Comparison of ENCODE assay signal across 9 cellular contexts in genomic region chr1:146039844-146040194, GRCh38. TPM values are rescaled to one million over a fixed set of nuclear protein-coding genes. Genes with fewer than 3 reads are reported as not detected.
DNase-seq lines count a peak whose midpoint lies in the region; ATAC-seq and TF ChIP-seq lines count a peak whose summit lies in the region.
"Had no signal": no experiment of that assay in that cellular context is flagged by ENCODE, and none has a peak within 500 bp of the region (broad histone marks: within the 10 kb centered on the region; RNA-seq: fewer than 3 reads in every experiment).

No MANE protein-coding gene starts in this region.

- H3K4me3 ChIP-seq in GM23338 (peak overlapping the region; percentile 84), OCI-LY3 (ENCODE audit: low read length) (peak overlapping the region; percentile 88), esophagus squamous epithelium (peak overlapping the region in 3 of 4 donors; percentile 70 to 78 (median 72)), sigmoid colon (peak overlapping the region in 3 of 4 donors; percentile 63 to 65 (median 63))

- peaks cover 8% of the 10 kb centered on the region; the same call in 1 of the 2 replicates for H3F3A ChIP-seq in GM23338 (replicated peaks; ENCODE audit: low read depth)

- peak overlapping the region; percentile 51; the same call in 1 of the 2 replicates for H3K27ac ChIP-seq in GM23338 (ENCODE audit: low read depth)
- H3K27ac ChIP-seq in OCI-LY3 (ENCODE audit: low read length), result no peak overlapping the region
- peak overlapping the region in 2 of 4 donors; percentile 94 for H3K27ac ChIP-seq in esophagus squamous epithelium
- H3K27ac ChIP-seq in sigmoid colon, result peak overlapping the region; percentile 90 to 94 (median 92)

- H3K9me3 ChIP-seq in OCI-LY3 (ENCODE audit: insufficient read depth, low read length), result no peaks in the 10 kb centered on the region
- no peaks in the 10 kb centered on the region for H3K9me3 ChIP-seq in esophagus squamous epithelium
- H3K9me3 ChIP-seq in sigmoid colon, result no peaks in the 10 kb centered on the region

- TF ChIP-seq POLR2A in esophagus squamous epithelium (IDR thresholded peaks at IDR 0.05) (no peak), sigmoid colon (IDR thresholded peaks at IDR 0.05) (no peak)

- no peaks in the 10 kb centered on the region for H3K4me1 ChIP-seq in GM23338 (ENCODE audit: insufficient read depth)
- H3K4me1 ChIP-seq in OCI-LY3 (ENCODE audit: low read length), result peaks cover 25% of the 10 kb centered on the region
- peaks cover 0 to 43% (median 5%) of the 10 kb centered on the region in 3 donors for H3K4me1 ChIP-seq in esophagus squamous epithelium
- H3K4me1 ChIP-seq in sigmoid colon, result peaks cover 0 to 30% (median 12%) of the 10 kb centered on the region in 4 donors

- DNase-seq in GM23338 (ENCODE audit: low spot score) (peak; percentile 34), esophagus squamous epithelium (lab: John Stamatoyannopoulos, UW) (no peak), sigmoid colon (no peak), kidney glomerular epithelial cell (lab: John Stamatoyannopoulos, UW) (no peak), cerebellar nuclear complex (lab: John Stamatoyannopoulos, UW) (no peak)

- H3K27me3 ChIP-seq in GM23338 (ENCODE audit: insufficient read depth) (no peaks in the 10 kb centered on the region), OCI-LY3 (ENCODE audit: low read depth, low read length) (no peaks in the 10 kb centered on the region), esophagus squamous epithelium (no peaks in the 10 kb centered on the region), sigmoid colon (no peaks in the 10 kb centered on the region)

- intact Hi-C loops in esophagus squamous epithelium (cut with DNase I) (no loop called here), sigmoid colon (cut with DNase I) (no loop called here)

- H3K36me3 Mint-ChIP-seq in GM23338 (ENCODE audit: low read depth), result peaks cover 10% of the 10 kb centered on the region; the same call in 2 of the 3 replicates

- H3K4me3 Mint-ChIP-seq in GM23338, result peak overlapping the region; percentile 99

- peak overlapping the region; percentile 28; the same call in 1 of the 2 replicates for H2AFZ ChIP-seq in GM23338
- H2AFZ ChIP-seq in OCI-LY3 (ENCODE audit: low read depth, low read length), result no peak overlapping the region

- H3K9ac ChIP-seq in OCI-LY3 (ENCODE audit: low read length), result no peak overlapping the region

- H4K20me1 ChIP-seq in GM23338 (replicated peaks; ENCODE audit: insufficient read depth) (no peaks in the 10 kb centered on the region), OCI-LY3 (ENCODE audit: insufficient read depth, low read length) (no peaks in the 10 kb centered on the region)

- no peak for ATAC-seq in GM23338
- no peak for ATAC-seq in HG02798 (IDR thresholded peaks at IDR 0.05; ENCODE audit: poor library complexity, unreplicated experiment)
- no peak for ATAC-seq in GM21390 (IDR thresholded peaks at IDR 0.05; ENCODE audit: unreplicated experiment)

- H3K36me3 ChIP-seq in GM23338 (ENCODE audit: insufficient read depth), result no peaks in the 10 kb centered on the region
- no peaks in the 10 kb centered on the region for H3K36me3 ChIP-seq in OCI-LY3 (replicated peaks; ENCODE audit: low read depth, low read length)
- no peaks in the 10 kb centered on the region for H3K36me3 ChIP-seq in esophagus squamous epithelium
- no peaks in the 10 kb centered on the region for H3K36me3 ChIP-seq in sigmoid colon

- no peaks in the 10 kb centered on the region for H3K9me2 ChIP-seq in GM23338 (ENCODE audit: insufficient read depth)

- 33 to 46% methylated on average over 9 of the region's 9 CpGs for WGBS in esophagus squamous epithelium, 2 donors
- 62 to 72% methylated on average over 9 of the region's 9 CpGs for WGBS in sigmoid colon, 2 donors

- no peak for TF ChIP-seq CTCF in GM23338 (conservative IDR thresholded peaks at IDR 0.05; ENCODE audit: low read depth in 2 of 2)
- TF ChIP-seq CTCF in OCI-LY3 (IDR thresholded peaks at IDR 0.05; ENCODE audit: low read depth, low read length), result no peak
- no peak for TF ChIP-seq CTCF in esophagus squamous epithelium (IDR thresholded peaks at IDR 0.05)
- TF ChIP-seq CTCF in sigmoid colon (IDR thresholded peaks at IDR 0.05), result no peak

- peaks cover 6% of the 10 kb centered on the region for H3K4me1 Mint-ChIP-seq in GM23338

- H3K9me3 Mint-ChIP-seq in GM23338, result peaks cover 23% of the 10 kb centered on the region

- no peak overlapping the region for H3K27ac Mint-ChIP-seq in GM23338

- TF ChIP-seq EP300 in sigmoid colon (IDR thresholded peaks at IDR 0.05), result no peak

- H3K79me2 ChIP-seq in GM23338 (replicated peaks; ENCODE audit: insufficient read depth), result no peaks in the 10 kb centered on the region
- no peaks in the 10 kb centered on the region for H3K79me2 ChIP-seq in OCI-LY3 (ENCODE audit: low read length)

- H3K27me3 Mint-ChIP-seq in GM23338 (ENCODE audit: insufficient read depth, low read depth, poor library complexity), result peaks cover 42% of the 10 kb centered on the region

- H3K4me2 ChIP-seq in GM23338, result peak overlapping the region; percentile 59
- peak overlapping the region; percentile 78 for H3K4me2 ChIP-seq in OCI-LY3 (ENCODE audit: low read length)

TF ChIP-seq in GM23338, 12 proteins besides CTCF, POLR2A, EP300 and RAD21 (continues in another document):
- TF ChIP-seq ETS1 (IDR thresholded peaks at IDR 0.05) (no peak), NANOG (IDR thresholded peaks at IDR 0.05; ENCODE audit: borderline replicate concordance) (no peak), ZNF114 (CRISPR knock-in tag; IDR thresholded peaks at IDR 0.05) (no peak), REST (IDR thresholded peaks at IDR 0.05; ENCODE audit: unreplicated experiment) (no peak)

RNA-seq across cellular contexts. Expression of gene HJV, which starts 18.3 kb away (rescaled TPM):
- total RNA-seq in GM23338 (2014; rRNA removed; shearing (Covaris generic)), result 0.23 and 0.42 TPM in 2 replicates
- polyA plus RNA-seq in GM23338 (2016; fragmentation: Nextera tagmentation; extraction: Ambion mirVana), result 0.45 and 0.99 TPM in 2 replicates
- total RNA-seq in esophagus squamous epithelium, result not detected
- not detected for total RNA-seq in sigmoid colon
- polyA plus RNA-seq in sigmoid colon, result not detected
- polyA plus RNA-seq: esophagus had no signal

RNA-seq across cellular contexts. Expression of gene TXNIP, which starts 43.4 kb away (rescaled TPM):
- 29.1 and 31.5 TPM in 2 replicates for total RNA-seq in GM23338 (2014; rRNA removed; shearing (Covaris generic))
- polyA plus RNA-seq in GM23338 (2016; fragmentation: Nextera tagmentation; extraction: Ambion mirVana) (19.5 and 22.8 TPM in 2 replicates), sigmoid colon (100 to 1,000 TPM; 326 to 783 (median 548) TPM)
- total RNA-seq in esophagus squamous epithelium (100 to 1,000 TPM in 3 of 4 donors, 10 to 100 TPM in 1; 94.9 to 942 (median 328) TPM), sigmoid colon (1,000 to 10,000 TPM; 1,623 to 4,609 (median 1,842) TPM)
